10 cellular contexts compared by ENCODE assay signal in the genomic region with DNA sequence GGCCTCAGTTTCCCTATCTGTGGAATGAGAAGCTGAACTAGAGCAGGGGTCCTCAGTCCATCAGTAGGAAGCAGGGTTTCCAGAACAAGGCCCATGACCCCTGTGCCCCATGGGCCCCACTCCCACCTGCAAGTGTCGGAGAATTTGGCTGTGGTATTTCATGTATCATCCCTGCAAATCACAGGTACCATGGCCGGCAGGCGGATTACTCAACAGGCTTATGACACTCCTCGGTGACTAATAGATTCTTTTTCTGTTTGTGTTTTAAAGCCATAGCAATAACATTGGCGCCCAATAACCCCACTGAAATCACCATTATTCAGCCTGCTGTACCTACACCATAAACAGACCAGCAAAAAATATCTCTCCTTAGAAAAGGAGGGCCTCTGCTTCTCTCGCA. TPM values are rescaled to one million over a fixed set of nuclear protein-coding genes. Genes with fewer than 3 reads are reported as not detected.
DNase-seq lines count a peak whose midpoint lies in the region; ATAC-seq, FAIRE-seq and TF ChIP-seq lines count a peak whose summit lies in the region.
"Had no signal": no experiment of that assay in that cellular context is flagged by ENCODE, and none has a peak within 500 bp of the region (broad histone marks: within the 10 kb centered on the region; RNA-seq: fewer than 3 reads in every experiment).

No MANE protein-coding gene starts in this region.

- peaks cover 7 to 38% of the 10 kb centered on the region in 2 donors for H3K4me1 ChIP-seq in adrenal gland (replicated peaks in 1 of 2)

- no peak for TF ChIP-seq POLR2A in adrenal gland (IDR thresholded peaks at IDR 0.05)

- WGBS in adrenal gland, 4 donors: 43 to 51% (median 46%) methylated on average over 6 of the region's 6 CpGs

- no peaks in the 10 kb centered on the region for H3K9me3 Mint-ChIP-seq in activated naive CD4-positive, alpha-beta T cell treated with anti-CD3 and anti-CD28 coated beads, Interleukin-2, amount 50 U/mL, for 72 hours
- no peaks in the 10 kb centered on the region for H3K9me3 Mint-ChIP-seq in activated naive CD4-positive, alpha-beta T cell treated with anti-CD3 and anti-CD28 coated beads for 36 hours

- no peak overlapping the region for H3K27ac Mint-ChIP-seq in activated naive CD4-positive, alpha-beta T cell treated with anti-CD3 and anti-CD28 coated beads, Interleukin-2, amount 50 U/mL, for 72 hours
- H3K27ac Mint-ChIP-seq in activated naive CD4-positive, alpha-beta T cell treated with anti-CD3 and anti-CD28 coated beads for 36 hours: no peak overlapping the region

- no peaks in the 10 kb centered on the region for H3K36me3 ChIP-seq in adrenal gland (replicated peaks in 1 of 2)
- no peaks in the 10 kb centered on the region for H3K36me3 ChIP-seq in kidney epithelial cell (ENCODE audit: control insufficient read depth, insufficient read depth, low read length)
- H3K36me3 ChIP-seq: BLaER1 treated with 17β-estradiol and CSF1 and Interleukin-3, amounts not matched to agents 10 nM and 100 nM; heart left ventricle had no signal

- CTCF ChIA-PET in activated naive CD4-positive, alpha-beta T cell treated with anti-CD3 and anti-CD28 coated beads for 36 hours (lab: Charles Lee): interaction anchor here (1.3 kb wide), 1 partner anchor 53 kb away, joined by 4 read pairs; no protein-coding TSS in a partner anchor

- TF ChIP-seq CTCF in adrenal gland (IDR thresholded peaks at IDR 0.05): no peak
- TF ChIP-seq CTCF in kidney epithelial cell (IDR thresholded peaks at IDR 0.05; ENCODE audit: insufficient read depth, low read length, poor library complexity, severe bottlenecking): no peak

- peak; percentile 88 for FAIRE-seq in urothelium cell line (lab: Jason Lieb, UNC)

- DNase-seq in activated naive CD4-positive, alpha-beta T cell treated with anti-CD3 and anti-CD28 coated beads, Interleukin-2, amount 50 U/mL, for 72 hours (ENCODE audit: low spot score in 2 of 2): no peak
- DNase-seq in activated naive CD4-positive, alpha-beta T cell treated with anti-CD3 and anti-CD28 coated beads for 36 hours: no peak
- DNase-seq in adrenal gland: peak; percentile 41 to 82 (median 73)
- peak; percentile 63 for DNase-seq in kidney epithelial cell (ENCODE audit: low read depth)
- peak; percentile 86 for DNase-seq in urothelium cell line (ENCODE audit: low spot score)
- no peak for DNase-seq in hippocampal formation (lab: John Stamatoyannopoulos, UW)

- no peaks in the 10 kb centered on the region for H3K4me1 Mint-ChIP-seq in activated naive CD4-positive, alpha-beta T cell treated with anti-CD3 and anti-CD28 coated beads for 36 hours (ENCODE audit: low read depth)

- H3K36me3 Mint-ChIP-seq in activated naive CD4-positive, alpha-beta T cell treated with anti-CD3 and anti-CD28 coated beads, Interleukin-2, amount 50 U/mL, for 72 hours: no peaks in the 10 kb centered on the region
- H3K36me3 Mint-ChIP-seq in activated naive CD4-positive, alpha-beta T cell treated with anti-CD3 and anti-CD28 coated beads for 36 hours (ENCODE audit: low read depth): no peaks in the 10 kb centered on the region

- H3K4me3 ChIP-seq in adrenal gland (no peak overlapping the region), kidney epithelial cell (ENCODE audit: low read depth, low read length) (no peak overlapping the region)
- H3K4me3 ChIP-seq: BLaER1 treated with 17β-estradiol and CSF1 and Interleukin-3, amounts not matched to agents 10 nM and 100 nM; heart left ventricle had no signal

- H3K27ac ChIP-seq in adrenal gland: peak overlapping the region in 3 of 5 donors; percentile 54 to 75 (median 68)
- H3K27ac ChIP-seq: BLaER1 treated with 17β-estradiol and CSF1 and Interleukin-3, amounts not matched to agents 10 nM and 100 nM had no signal

- H3K27me3 Mint-ChIP-seq in activated naive CD4-positive, alpha-beta T cell treated with anti-CD3 and anti-CD28 coated beads for 36 hours (ENCODE audit: low read depth): no peaks in the 10 kb centered on the region

- intact Hi-C loops in activated naive CD4-positive, alpha-beta T cell treated with anti-CD3 and anti-CD28 coated beads for 36 hours (cut with micrococcal nuclease): no loop called here
- intact Hi-C loops in adrenal gland (cut with DNase I): no loop called here

- ATAC-seq in activated naive CD4-positive, alpha-beta T cell treated with anti-CD3 and anti-CD28 coated beads, Interleukin-2, amount 50 U/mL, for 72 hours: peak; percentile 7 to 56
- no peak for ATAC-seq in HG03439 (IDR thresholded peaks at IDR 0.05; ENCODE audit: unreplicated experiment)
- no peak for ATAC-seq in HG03565 (IDR thresholded peaks at IDR 0.05; ENCODE audit: unreplicated experiment)

- H3K4me3 Mint-ChIP-seq in activated naive CD4-positive, alpha-beta T cell treated with anti-CD3 and anti-CD28 coated beads for 36 hours: no peak overlapping the region

- H3K27me3 ChIP-seq in adrenal gland: no peaks in the 10 kb centered on the region
- H3K27me3 ChIP-seq in kidney epithelial cell (ENCODE audit: control insufficient read depth, insufficient read depth, low read length): peaks cover 18% of the 10 kb centered on the region
- H3K27me3 ChIP-seq: BLaER1 treated with 17β-estradiol and CSF1 and Interleukin-3, amounts not matched to agents 10 nM and 100 nM; heart left ventricle had no signal

- no peaks in the 10 kb centered on the region for H3K9me3 ChIP-seq in adrenal gland (replicated peaks in 1 of 3)
- H3K9me3 ChIP-seq: heart left ventricle had no signal

RNA-seq across cellular contexts. Expression of gene WNT11, which starts 60.0 kb away (rescaled TPM):
- total RNA-seq in activated naive CD4-positive, alpha-beta T cell treated with anti-CD3 and anti-CD28 coated beads, Interleukin-2, amount 50 U/mL, for 72 hours: 1 to 10 TPM in 1 of 2 donors, under 1 TPM in 1; 0.71 to 1.5 TPM
- not detected for total RNA-seq in activated naive CD4-positive, alpha-beta T cell treated with anti-CD3 and anti-CD28 coated beads for 36 hours
- total RNA-seq in adrenal gland (10 to 100 TPM; 17.9 to 88.2 (median 35.7) TPM), kidney epithelial cell (0.21 and 0.27 TPM in 2 replicates)
- polyA plus RNA-seq in adrenal gland: 10 to 100 TPM in 1 of 3 donors, 1 to 10 TPM in 2; 3.8 to 14.1 (median 9.4) TPM

Comparison
In these comparisons a context has a peak if more than half of its experiments do, and no peak if none do; other contexts are left out.
1. ATAC-seq: peak in activated naive CD4-positive, alpha-beta T cell treated with anti-CD3 and anti-CD28 coated beads, Interleukin-2, amount 50 U/mL, for 72 hours (2 of 2); none in HG03439 (single experiment) and HG03565 (single experiment).
2. DNase-seq: peak in adrenal gland (7 of 7), kidney epithelial cell (single experiment) and urothelium cell line (single experiment); none in activated naive CD4-positive, alpha-beta T cell treated with anti-CD3 and anti-CD28 coated beads, Interleukin-2, amount 50 U/mL, for 72 hours (0 of 2), activated naive CD4-positive, alpha-beta T cell treated with anti-CD3 and anti-CD28 coated beads for 36 hours (single experiment) and hippocampal formation (0 of 2).
3. RNA of gene WNT11, which starts 60.0 kb away (total RNA-seq): 17.9 to 88.2 TPM in adrenal gland; 0.71 to 1.5 TPM in activated naive CD4-positive, alpha-beta T cell treated with anti-CD3 and anti-CD28 coated beads, Interleukin-2, amount 50 U/mL, for 72 hours, 0.21 to 0.27 TPM in kidney epithelial cell and not detected in activated naive CD4-positive, alpha-beta T cell treated with anti-CD3 and anti-CD28 coated beads for 36 hours; every median in the first group is over 4 times any median in the second.